Comparison of ENCODE assay signal across 21 cellular contexts in genomic region chr15:29127506-29128430, GRCh38.
"Had no signal": no experiment of that assay in that cellular context is flagged by ENCODE, and none has a peak within 500 bp of the region (broad histone marks: within the 10 kb centered on the region; RNA-seq: fewer than 3 reads in every experiment).

No MANE protein-coding gene starts in this region.

- H3K4me3 Mint-ChIP-seq: activated B cell treated with CpG ODN at 0.5 μM for 24 hours; activated CD4-positive, alpha-beta T cell treated with anti-CD3 and anti-CD28 coated beads, Interleukin-2, amount 10 ng/mL, durations not matched to agents 24 days and 14 days; activated CD8-positive, alpha-beta T cell treated with anti-CD3 and anti-CD28 coated beads, Interleukin-2, amount 10 ng/mL, durations not matched to agents 7 days and 5 days; activated naive CD8-positive, alpha-beta T cell treated with anti-CD3 and anti-CD28 coated beads for 36 hours; brain; central memory CD8-positive, alpha-beta T cell; dendritic cell treated with granulocyte-macrophage colony-stimulating factor and Interleukin-4, amounts not matched to agents 40 ng/mL and 50 ng/mL, for 4 days; naive thymus-derived CD8-positive, alpha-beta T cell; stimulated activated naive CD8-positive, alpha-beta T cell treated with anti-CD3 and anti-CD28 coated beads, Interleukin-15, Interleukin-2, amounts not matched to agents 100 ng/mL and 50 ng/mL, for 24 hours had no signal

- H3K4me1 Mint-ChIP-seq: activated B cell treated with CpG ODN at 0.5 μM for 24 hours; activated CD4-positive, alpha-beta T cell treated with anti-CD3 and anti-CD28 coated beads, Interleukin-2, amount 10 ng/mL, durations not matched to agents 24 days and 14 days had no signal

- FAIRE-seq: TTC549 had no signal

- H3K27ac Mint-ChIP-seq: activated B cell treated with CpG ODN at 0.5 μM for 24 hours; activated CD4-positive, alpha-beta T cell treated with anti-CD3 and anti-CD28 coated beads, Interleukin-2, amount 10 ng/mL, durations not matched to agents 24 days and 14 days; activated CD8-positive, alpha-beta T cell treated with anti-CD3 and anti-CD28 coated beads, Interleukin-2, amount 10 ng/mL, durations not matched to agents 7 days and 5 days; activated naive CD8-positive, alpha-beta T cell treated with anti-CD3 and anti-CD28 coated beads for 36 hours; brain; dendritic cell treated with granulocyte-macrophage colony-stimulating factor and Interleukin-4, amounts not matched to agents 40 ng/mL and 50 ng/mL, for 4 days; stimulated activated naive CD8-positive, alpha-beta T cell treated with anti-CD3 and anti-CD28 coated beads, Interleukin-15, Interleukin-2, amounts not matched to agents 100 ng/mL and 50 ng/mL, for 24 hours had no signal

- H3K36me3 ChIP-seq: heart right ventricle, upper lobe of left lung had no signal

- H3K4me1 ChIP-seq: foreskin keratinocyte, heart right ventricle, upper lobe of left lung had no signal

- H3K27ac ChIP-seq: foreskin keratinocyte, heart right ventricle, skin epidermis, upper lobe of left lung had no signal

- H3K9me3 ChIP-seq: heart right ventricle, upper lobe of left lung had no signal

- H3K27me3 ChIP-seq: foreskin keratinocyte, upper lobe of left lung had no signal

- DNase-seq: activated B cell treated with CpG ODN at 0.5 μM for 24 hours; activated CD4-positive, alpha-beta T cell treated with anti-CD3 and anti-CD28 coated beads, Interleukin-2, amount 10 ng/mL, durations not matched to agents 24 days and 14 days; activated CD8-positive, alpha-beta memory T cell treated with anti-CD3 and anti-CD28 coated beads, Interleukin-2, amount 50 U/mL, for 4 hours; activated CD8-positive, alpha-beta T cell treated with anti-CD3 and anti-CD28 coated beads, Interleukin-2, amount 10 ng/mL, durations not matched to agents 7 days and 5 days; activated naive CD8-positive, alpha-beta T cell treated with anti-CD3 and anti-CD28 coated beads for 36 hours; activated T-cell treated with anti-CD3 and anti-CD28 coated beads, Interleukin-2, amount 50 U/mL, for 48 hours; amygdala; effector memory CD4-positive, alpha-beta T cell; foreskin keratinocyte; heart right ventricle; retina; stimulated activated CD4-positive, alpha-beta T cell treated with anti-CD3 and anti-CD28 coated beads, Interleukin-4, amount 100 ng/mL, for 24 hours; SW 1271 had no signal

- ATAC-seq: naive thymus-derived CD8-positive, alpha-beta T cell had no signal

- H3K9me3 Mint-ChIP-seq: activated B cell treated with CpG ODN at 0.5 μM for 24 hours; activated CD4-positive, alpha-beta T cell treated with anti-CD3 and anti-CD28 coated beads, Interleukin-2, amount 10 ng/mL, durations not matched to agents 24 days and 14 days; activated naive CD8-positive, alpha-beta T cell treated with anti-CD3 and anti-CD28 coated beads for 36 hours; central memory CD8-positive, alpha-beta T cell; dendritic cell treated with granulocyte-macrophage colony-stimulating factor and Interleukin-4, amounts not matched to agents 40 ng/mL and 50 ng/mL, for 4 days; stimulated activated naive CD8-positive, alpha-beta T cell treated with anti-CD3 and anti-CD28 coated beads, Interleukin-15, Interleukin-2, amounts not matched to agents 100 ng/mL and 50 ng/mL, for 24 hours had no signal

- H3K36me3 Mint-ChIP-seq: activated naive CD8-positive, alpha-beta T cell treated with anti-CD3 and anti-CD28 coated beads for 36 hours; brain; naive thymus-derived CD8-positive, alpha-beta T cell had no signal

- H3K4me3 ChIP-seq: heart right ventricle, skin epidermis, upper lobe of left lung had no signal

- H3K27me3 Mint-ChIP-seq: activated B cell treated with CpG ODN at 0.5 μM for 24 hours; activated CD4-positive, alpha-beta T cell treated with anti-CD3 and anti-CD28 coated beads, Interleukin-2, amount 10 ng/mL, durations not matched to agents 24 days and 14 days; brain; dendritic cell treated with granulocyte-macrophage colony-stimulating factor and Interleukin-4, amounts not matched to agents 40 ng/mL and 50 ng/mL, for 4 days; stimulated activated naive CD8-positive, alpha-beta T cell treated with anti-CD3 and anti-CD28 coated beads, Interleukin-15, Interleukin-2, amounts not matched to agents 100 ng/mL and 50 ng/mL, for 24 hours had no signal
